In the genomic region with DNA sequence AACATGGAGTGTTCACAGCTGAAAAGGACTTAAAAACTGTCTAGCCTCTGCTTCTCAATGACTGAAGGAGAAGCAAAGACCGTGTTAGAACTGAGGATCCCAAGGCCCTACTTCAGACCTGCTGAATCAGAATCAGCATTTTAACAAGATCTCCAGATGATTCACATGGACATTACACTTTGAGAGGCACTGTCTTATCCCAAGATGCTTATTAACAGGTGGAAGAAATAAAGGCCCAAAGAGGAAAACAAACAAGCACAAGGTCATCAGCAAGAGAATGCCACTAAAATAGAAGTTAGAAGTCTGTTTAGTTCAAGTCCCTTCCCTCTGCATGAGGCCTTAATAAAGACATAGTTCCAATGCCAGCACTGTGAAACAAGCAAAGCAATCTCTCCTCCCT, we compare ENCODE assay signal across 18 cellular contexts.
"Had no signal": no experiment of that assay in that cellular context is flagged by ENCODE, and none has a peak within 500 bp of the region (broad histone marks: within the 10 kb centered on the region; RNA-seq: fewer than 3 reads in every experiment).

No MANE protein-coding gene starts in this region.

- H2AFZ ChIP-seq: parathyroid adenoma had no signal

- H3K27ac ChIP-seq: parathyroid adenoma, transverse colon, vagina, VCaP had no signal

- H3K27me3 Mint-ChIP-seq: T-cell had no signal

- H3K36me3 Mint-ChIP-seq: naive B cell, T-cell had no signal

- H3K27me3 ChIP-seq: transverse colon, vagina had no signal

- H3K9ac ChIP-seq: parathyroid adenoma had no signal

- DNase-seq: activated CD4-positive, alpha-beta T cell treated with anti-CD3 and anti-CD28 coated beads for 1 hour; activated CD4-positive, alpha-beta T cell treated with anti-CD3 and anti-CD28 coated beads, Interleukin-2, amount 50 U/mL, for 48 hours; activated naive CD4-positive, alpha-beta T cell; islet precursor cell; midbrain; naive B cell; retina; stimulated activated CD4-positive, alpha-beta T cell treated with anti-CD3 and anti-CD28 coated beads, Interleukin-15, amount 100 ng/mL, for 24 hours; stimulated activated CD4-positive, alpha-beta T cell treated with anti-CD3 and anti-CD28 coated beads, Interleukin-4, amount 100 ng/mL, for 1 hour; stimulated activated naive CD4-positive, alpha-beta T cell; T1000; transverse colon had no signal

- H3K4me1 ChIP-seq: transverse colon, vagina had no signal

- H3K79me2 ChIP-seq: parathyroid adenoma had no signal

- H3K9me3 ChIP-seq: transverse colon, vagina had no signal

- H3K36me3 ChIP-seq: transverse colon, vagina had no signal

- H3K4me3 ChIP-seq: lung, skin epidermis, transverse colon, vagina had no signal

- H3K9me3 Mint-ChIP-seq: T-cell had no signal
